Comparison of ENCODE assay signal across 8 cellular contexts in genomic region chr4:12633058-12633651, GRCh38.
A peak's percentile ranks its signal among the peaks of the same experiment; 100 is the strongest.
DNase-seq lines count a peak whose midpoint lies in the region; ATAC-seq, FAIRE-seq and TF ChIP-seq lines count a peak whose summit lies in the region.

No MANE protein-coding gene starts in this region.

- H3K4me1 Mint-ChIP-seq in astrocyte (ENCODE audit: low read depth, unreplicated experiment), result peaks cover 3% of the 10 kb centered on the region

- ATAC-seq in HG02840 (IDR thresholded peaks at IDR 0.05; ENCODE audit: low FRiP score, unreplicated experiment), result peak; percentile 94

- peaks cover 4% of the 10 kb centered on the region for H3K27me3 Mint-ChIP-seq in astrocyte (ENCODE audit: low read depth, unreplicated experiment)

- peak; percentile 90 for TF ChIP-seq CTCF in astrocyte (IDR thresholded peaks at IDR 0.05; ENCODE audit: insufficient read depth, low read depth, low read length)

- H3K36me3 ChIP-seq in astrocyte (ENCODE audit: insufficient read depth, low read length) (no peaks in the 10 kb centered on the region), small intestine (ENCODE audit: control insufficient read depth in 2 of 2, insufficient read depth in 2 of 2, low read length in 2 of 2) (no peaks in the 10 kb centered on the region)

- H3K27ac ChIP-seq in astrocyte (ENCODE audit: low read depth, low read length) (no peak overlapping the region), small intestine (ENCODE audit: low read depth in 1 of 2, low read length in 1 of 2) (no peak overlapping the region)

- H4K20me1 ChIP-seq in astrocyte (ENCODE audit: insufficient read depth, low read length), result no peaks in the 10 kb centered on the region

- H2AFZ ChIP-seq in astrocyte (ENCODE audit: low read depth, low read length), result no peak overlapping the region

- H3K9me3 ChIP-seq in astrocyte (ENCODE audit: insufficient read depth, low read depth, low read length), result no peaks in the 10 kb centered on the region
- H3K9me3 ChIP-seq in small intestine (ENCODE audit: control insufficient read depth, low read depth), result no peaks in the 10 kb centered on the region

- H3K27ac Mint-ChIP-seq in astrocyte (ENCODE audit: unreplicated experiment), result no peak overlapping the region

- peak; percentile 60 for DNase-seq in SIG-M5 treated with dmso at 0.1 percent for 504 hours (lab: John Stamatoyannopoulos, UW; ENCODE audit: unreplicated experiment)
- DNase-seq in SIG-M5 (lab: John Stamatoyannopoulos, UW), result no peak
- peak; percentile 15 for DNase-seq in NCI-H1417 treated with DMSO at 0.1 percent for 48 hours (lab: John Stamatoyannopoulos, UW)
- DNase-seq in T-helper 1 cell, result peak; percentile 13 to 57 (median 46)
- DNase-seq in astrocyte (ENCODE audit: low read depth), result peak; percentile 25
- peak in 49 of 51 donors; percentile 0 to 75 (median 35) for DNase-seq in hypothalamus (lab: John Stamatoyannopoulos, UW)
- DNase-seq in small intestine, result peak; percentile 64

- H3K9me3 Mint-ChIP-seq in astrocyte (ENCODE audit: unreplicated experiment), result peaks cover 6% of the 10 kb centered on the region

- H3K79me2 ChIP-seq in astrocyte (ENCODE audit: insufficient read depth, low read length), result no peaks in the 10 kb centered on the region

- no peak overlapping the region for H3K4me3 ChIP-seq in astrocyte (ENCODE audit: insufficient read depth, low read depth, low read length)
- H3K4me3 ChIP-seq in small intestine (ENCODE audit: low read depth in 1 of 2, low read length in 2 of 2), result no peak overlapping the region

- H3K4me2 ChIP-seq in astrocyte (ENCODE audit: low read length), result no peak overlapping the region

- no peak overlapping the region for H3K9ac ChIP-seq in astrocyte (ENCODE audit: low read length)

- FAIRE-seq in astrocyte (lab: Jason Lieb, UNC), result no peak
- FAIRE-seq in small intestine (lab: Jason Lieb, UNC), result no peak

- H3K4me1 ChIP-seq in astrocyte (ENCODE audit: insufficient read depth, low read length) (no peaks in the 10 kb centered on the region), small intestine (ENCODE audit: control insufficient read depth in 2 of 2, insufficient read depth in 1 of 2, low read depth in 1 of 2, low read length in 1 of 2) (no peaks in the 10 kb centered on the region)

- H3K36me3 Mint-ChIP-seq in astrocyte (ENCODE audit: low read depth, unreplicated experiment), result no peaks in the 10 kb centered on the region

- no peak overlapping the region for H3K4me3 Mint-ChIP-seq in astrocyte (ENCODE audit: unreplicated experiment)

- WGBS in small intestine, 3 donors, result 8 to 9% (median 9%) methylated on average over 15 of the region's 15 CpGs

- H3K27me3 ChIP-seq in astrocyte (ENCODE audit: insufficient read depth, low read length), result no peaks in the 10 kb centered on the region
- H3K27me3 ChIP-seq in small intestine (ENCODE audit: control insufficient read depth in 2 of 2, insufficient read depth in 2 of 2, low read length in 2 of 2), result no peaks in the 10 kb centered on the region
